Comparison of ENCODE assay signal across 1 cellular context in the genomic region with DNA sequence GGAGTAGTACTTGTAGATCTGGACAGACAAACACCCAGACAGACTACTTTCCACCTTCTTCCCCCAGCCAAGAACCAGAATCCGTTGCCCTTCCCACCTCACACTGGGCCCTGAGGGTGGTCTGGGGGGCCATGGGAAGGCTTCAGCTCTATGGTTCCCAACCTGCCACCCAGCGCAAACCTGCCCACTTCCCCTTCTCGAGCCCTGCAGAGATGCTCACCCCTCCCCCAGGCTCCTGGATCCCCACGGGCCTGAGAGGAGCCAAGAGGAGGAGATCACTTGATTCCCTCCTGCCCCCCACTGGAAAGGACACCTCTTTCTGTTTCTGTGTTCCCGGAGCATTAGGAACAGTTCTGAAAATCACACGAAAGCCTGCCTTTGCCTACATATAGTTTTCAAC.
TF ChIP-seq lines count a peak whose summit lies in the region.

No MANE protein-coding gene starts in this region.

TF ChIP-seq in IMR-90, 13 proteins besides CTCF, POLR2A, EP300 and RAD21:
- no peak for TF ChIP-seq MAFK (IDR thresholded peaks at IDR 0.05; ENCODE audit: low read depth, low read length)
- no peak for TF ChIP-seq CEBPB (IDR thresholded peaks at IDR 0.05; ENCODE audit: low read depth, low read length)
- no peak for TF ChIP-seq CHD1 (IDR thresholded peaks at IDR 0.05; ENCODE audit: low read depth, low read length)
TF ChIP-seq in IMR-90: peak in this region for 0.
